In the genomic region with DNA sequence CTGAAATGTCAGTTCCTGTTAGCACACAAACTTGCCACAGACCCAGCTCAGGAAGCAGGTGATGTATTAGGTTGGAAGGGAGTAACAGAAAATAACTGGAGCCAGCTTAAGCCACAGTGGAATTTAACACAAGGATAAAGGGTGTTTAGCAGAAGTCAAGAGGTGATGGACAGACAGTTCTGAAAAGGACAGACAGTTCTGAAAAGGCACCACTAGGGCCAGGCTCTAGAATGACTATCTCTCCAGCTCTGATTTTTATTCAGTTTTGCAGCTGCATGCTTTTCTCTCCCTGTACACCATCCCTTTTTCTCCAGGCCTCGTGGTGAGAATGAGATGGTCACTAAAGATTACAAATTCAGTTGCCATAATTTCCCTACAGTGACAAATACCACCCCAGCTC, we compare ENCODE assay signal across 13 cellular contexts.
"Had no signal": no experiment of that assay in that cellular context is flagged by ENCODE, and none has a peak within 500 bp of the region (broad histone marks: within the 10 kb centered on the region; RNA-seq: fewer than 3 reads in every experiment).

No MANE protein-coding gene starts in this region.

- H3K27me3 ChIP-seq: right lobe of liver had no signal

- H3K9me3 ChIP-seq: left lung, prostate gland, right lobe of liver had no signal

- H3K36me3 ChIP-seq: left lung, prostate gland, right lobe of liver had no signal

- ATAC-seq: left lung; stimulated activated effector memory CD8-positive, alpha-beta T cell treated with anti-CD3 and anti-CD28 coated beads, Interleukin-12 subunit alpha, Interleukin-12 subunit beta, amount 100 ng/mL, for 72 hours had no signal

- H3K4me1 ChIP-seq: prostate gland, right lobe of liver had no signal

- DNase-seq: activated CD4-positive, alpha-beta T cell treated with anti-CD3 and anti-CD28 coated beads, Interleukin-2, amount 10 ng/mL, durations not matched to agents 24 days and 14 days; activated naive CD4-positive, alpha-beta T cell; aorta; foreskin melanocyte; head of caudate nucleus; islet precursor cell; left lung; natural killer cell; occipital lobe; right lobe of liver; substantia nigra had no signal

- H3K4me3 ChIP-seq: left lung, prostate gland, right lobe of liver had no signal

- H3K27ac ChIP-seq: left lung, prostate gland, right lobe of liver had no signal
